In the genomic region with DNA sequence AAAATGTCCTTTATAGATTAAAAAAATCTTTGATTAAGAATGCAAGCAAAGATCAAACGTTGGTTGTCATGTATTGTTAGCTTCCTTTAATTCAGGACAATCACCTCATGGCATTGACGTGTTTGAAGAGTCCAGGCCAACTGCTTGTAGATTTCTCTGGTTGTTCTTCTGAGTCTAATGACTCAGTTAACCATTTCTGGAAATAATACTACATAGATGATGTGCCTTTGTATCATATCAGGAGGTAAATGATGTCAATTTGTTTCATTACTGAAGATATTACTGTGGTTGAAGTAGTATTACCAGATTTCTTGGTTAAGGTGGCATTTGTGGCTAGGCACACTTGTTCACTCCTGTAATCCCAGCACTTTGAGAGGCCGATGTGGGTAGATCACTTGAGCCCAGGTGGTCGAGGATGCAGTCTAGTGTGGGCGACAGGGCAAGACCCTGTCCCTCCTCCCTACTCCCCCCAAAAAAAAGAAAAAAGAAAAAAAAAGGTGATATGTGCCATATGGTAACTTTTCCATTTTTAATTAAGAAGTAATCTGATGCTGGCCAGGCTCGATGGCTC, we compare ENCODE assay signal across 1 cellular context.
A peak's percentile ranks its signal among the peaks of the same experiment; 100 is the strongest.
TF ChIP-seq lines count a peak whose summit lies in the region.

No MANE protein-coding gene starts in this region.

TF ChIP-seq in GM12878, 131 proteins besides CTCF, POLR2A, EP300 and RAD21:
- TF ChIP-seq JUNB (IDR thresholded peaks at IDR 0.05) (peak; percentile 81), RUNX3 (IDR thresholded peaks at IDR 0.05; ENCODE audit: low read length) (peak; percentile 33; the same call in 1 of the 2 replicates), ZNF217 (IDR thresholded peaks at IDR 0.05) (no peak)
